In genomic region chr11:44400431-44400830, GRCh38 we compare ENCODE assay signal across 1 cellular context.
TF ChIP-seq lines count a peak whose summit lies in the region.

No MANE protein-coding gene starts in this region.

TF ChIP-seq in K562, 482 proteins besides CTCF, POLR2A, EP300 and RAD21 (continued from another document):
- no peak for TF ChIP-seq BRD4 (IDR thresholded peaks at IDR 0.05)
- no peak for TF ChIP-seq ESRRB (CRISPR knock-in tag; IDR thresholded peaks at IDR 0.05; ENCODE audit: borderline replicate concordance)
- TF ChIP-seq CC2D1A (IDR thresholded peaks at IDR 0.05), result no peak
- no peak for TF ChIP-seq CEBPG (CRISPR knock-in tag; IDR thresholded peaks at IDR 0.05)
- TF ChIP-seq CEBPG (tag; conservative IDR thresholded peaks at IDR 0.05 in 1 of 2, IDR thresholded peaks at IDR 0.05 in 1 of 2), result 0 out of 4 replicates have a peak, but pooled peaks of 1 of the 2 experiments have one; percentile 33
- TF ChIP-seq SRSF7 (optimal IDR thresholded peaks at IDR 0.05; ENCODE audit: low read depth, low read length), result no peak
- TF ChIP-seq, protein P1, sequence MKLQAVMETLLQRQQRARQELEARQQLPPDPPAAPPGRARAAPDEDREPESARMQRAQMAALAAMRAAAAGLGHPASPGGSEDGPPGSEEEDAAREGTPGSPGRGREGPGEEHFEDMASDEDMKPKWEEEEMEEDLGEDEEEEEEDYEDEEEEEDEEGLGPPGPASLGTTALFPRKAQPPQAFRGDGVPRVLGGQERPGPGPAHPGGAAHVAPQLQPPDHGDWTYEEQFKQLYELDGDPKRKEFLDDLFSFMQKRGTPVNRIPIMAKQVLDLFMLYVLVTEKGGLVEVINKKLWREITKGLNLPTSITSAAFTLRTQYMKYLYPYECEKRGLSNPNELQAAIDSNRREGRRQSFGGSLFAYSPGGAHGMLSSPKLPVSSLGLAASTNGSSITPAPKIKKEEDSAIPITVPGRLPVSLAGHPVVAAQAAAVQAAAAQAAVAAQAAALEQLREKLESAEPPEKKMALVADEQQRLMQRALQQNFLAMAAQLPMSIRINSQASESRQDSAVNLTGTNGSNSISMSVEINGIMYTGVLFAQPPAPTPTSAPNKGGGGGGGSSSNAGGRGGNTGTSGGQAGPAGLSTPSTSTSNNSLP (IDR thresholded peaks at IDR 0.05; ENCODE audit: borderline replicate concordance, low read depth, low read length), result no peak
- no peak for TF ChIP-seq ZNF77 (CRISPR knock-in tag; IDR thresholded peaks at IDR 0.05)
- TF ChIP-seq FOSL1 (tag; conservative IDR thresholded peaks at IDR 0.05), result 0 out of 2 replicates have a peak, but pooled peaks have one; percentile 10
- TF ChIP-seq PCBP2 (IDR thresholded peaks at IDR 0.05; ENCODE audit: low read depth, low read length, poor library complexity, severe bottlenecking), result no peak
- no peak for TF ChIP-seq PREB (CRISPR knock-in tag; IDR thresholded peaks at IDR 0.05)
- no peak for TF ChIP-seq MAFG (tag; conservative IDR thresholded peaks at IDR 0.05)
- TF ChIP-seq, protein P2, sequence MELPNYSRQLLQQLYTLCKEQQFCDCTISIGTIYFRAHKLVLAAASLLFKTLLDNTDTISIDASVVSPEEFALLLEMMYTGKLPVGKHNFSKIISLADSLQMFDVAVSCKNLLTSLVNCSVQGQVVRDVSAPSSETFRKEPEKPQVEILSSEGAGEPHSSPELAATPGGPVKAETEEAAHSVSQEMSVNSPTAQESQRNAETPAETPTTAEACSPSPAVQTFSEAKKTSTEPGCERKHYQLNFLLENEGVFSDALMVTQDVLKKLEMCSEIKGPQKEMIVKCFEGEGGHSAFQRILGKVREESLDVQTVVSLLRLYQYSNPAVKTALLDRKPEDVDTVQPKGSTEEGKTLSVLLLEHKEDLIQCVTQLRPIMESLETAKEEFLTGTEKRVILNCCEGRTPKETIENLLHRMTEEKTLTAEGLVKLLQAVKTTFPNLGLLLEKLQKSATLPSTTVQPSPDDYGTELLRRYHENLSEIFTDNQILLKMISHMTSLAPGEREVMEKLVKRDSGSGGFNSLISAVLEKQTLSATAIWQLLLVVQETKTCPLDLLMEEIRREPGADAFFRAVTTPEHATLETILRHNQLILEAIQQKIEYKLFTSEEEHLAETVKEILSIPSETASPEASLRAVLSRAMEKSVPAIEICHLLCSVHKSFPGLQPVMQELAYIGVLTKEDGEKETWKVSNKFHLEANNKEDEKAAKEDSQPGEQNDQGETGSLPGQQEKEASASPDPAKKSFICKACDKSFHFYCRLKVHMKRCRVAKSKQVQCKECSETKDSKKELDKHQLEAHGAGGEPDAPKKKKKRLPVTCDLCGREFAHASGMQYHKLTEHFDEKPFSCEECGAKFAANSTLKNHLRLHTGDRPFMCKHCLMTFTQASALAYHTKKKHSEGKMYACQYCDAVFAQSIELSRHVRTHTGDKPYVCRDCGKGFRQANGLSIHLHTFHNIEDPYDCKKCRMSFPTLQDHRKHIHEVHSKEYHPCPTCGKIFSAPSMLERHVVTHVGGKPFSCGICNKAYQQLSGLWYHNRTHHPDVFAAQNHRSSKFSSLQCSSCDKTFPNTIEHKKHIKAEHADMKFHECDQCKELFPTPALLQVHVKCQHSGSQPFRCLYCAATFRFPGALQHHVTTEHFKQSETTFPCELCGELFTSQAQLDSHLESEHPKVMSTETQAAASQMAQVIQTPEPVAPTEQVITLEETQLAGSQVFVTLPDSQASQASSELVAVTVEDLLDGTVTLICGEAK (IDR thresholded peaks at IDR 0.05), result no peak
- TF ChIP-seq, protein P2 (CRISPR knock-in tag; IDR thresholded peaks at IDR 0.05), result no peak
- TF ChIP-seq RBBP5 (IDR thresholded peaks at IDR 0.05; ENCODE audit: borderline replicate concordance, insufficient read depth, low read length, poor library complexity, severe bottlenecking), result no peak
- no peak for TF ChIP-seq SNIP1 (IDR thresholded peaks at IDR 0.05; ENCODE audit: low read depth)
- no peak for TF ChIP-seq MXI1 (IDR thresholded peaks at IDR 0.05; ENCODE audit: low read depth, low read length)
- peak; percentile 98 for TF ChIP-seq USF1 (CRISPR knock-in tag; IDR thresholded peaks at IDR 0.05)
- no peak for TF ChIP-seq KLF16 (IDR thresholded peaks at IDR 0.05)
- no peak for TF ChIP-seq MBD1 (CRISPR knock-in tag; IDR thresholded peaks at IDR 0.05)
- TF ChIP-seq NFYB (IDR thresholded peaks at IDR 0.05; ENCODE audit: extremely low read depth, insufficient read length), result peak; percentile 48
- TF ChIP-seq, protein P3, sequence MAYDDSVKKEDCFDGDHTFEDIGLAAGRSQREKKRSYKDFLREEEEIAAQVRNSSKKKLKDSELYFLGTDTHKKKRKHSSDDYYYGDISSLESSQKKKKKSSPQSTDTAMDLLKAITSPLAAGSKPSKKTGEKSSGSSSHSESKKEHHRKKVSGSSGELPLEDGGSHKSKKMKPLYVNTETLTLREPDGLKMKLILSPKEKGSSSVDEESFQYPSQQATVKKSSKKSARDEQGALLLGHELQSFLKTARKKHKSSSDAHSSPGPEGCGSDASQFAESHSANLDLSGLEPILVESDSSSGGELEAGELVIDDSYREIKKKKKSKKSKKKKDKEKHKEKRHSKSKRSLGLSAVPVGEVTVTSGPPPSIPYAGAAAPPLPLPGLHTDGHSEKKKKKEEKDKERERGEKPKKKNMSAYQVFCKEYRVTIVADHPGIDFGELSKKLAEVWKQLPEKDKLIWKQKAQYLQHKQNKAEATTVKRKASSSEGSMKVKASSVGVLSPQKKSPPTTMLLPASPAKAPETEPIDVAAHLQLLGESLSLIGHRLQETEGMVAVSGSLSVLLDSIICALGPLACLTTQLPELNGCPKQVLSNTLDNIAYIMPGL (CRISPR knock-in tag; IDR thresholded peaks at IDR 0.05), result no peak
- TF ChIP-seq, protein P4, sequence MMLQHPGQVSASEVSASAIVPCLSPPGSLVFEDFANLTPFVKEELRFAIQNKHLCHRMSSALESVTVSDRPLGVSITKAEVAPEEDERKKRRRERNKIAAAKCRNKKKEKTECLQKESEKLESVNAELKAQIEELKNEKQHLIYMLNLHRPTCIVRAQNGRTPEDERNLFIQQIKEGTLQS (IDR thresholded peaks at IDR 0.05), result no peak
- TF ChIP-seq, protein P4 (CRISPR knock-in tag; conservative IDR thresholded peaks at IDR 0.05), result no peak
